7 cellular contexts compared by ENCODE assay signal in genomic region chr10:88879754-88880286, GRCh38. TPM values are rescaled to one million over a fixed set of nuclear protein-coding genes. Genes with fewer than 3 reads are reported as not detected.
A peak's percentile ranks its signal among the peaks of the same experiment; 100 is the strongest.
DNase-seq lines count a peak whose midpoint lies in the region; ATAC-seq lines count a peak whose summit lies in the region.

Gene STAMBPL1 (plus strand): TSS chr10:88880245. CDS start chr10:88901709, 21,464 bp downstream.

- H3K27me3 Mint-ChIP-seq in activated CD4-positive, alpha-beta T cell treated with anti-CD3 and anti-CD28 coated beads, Interleukin-2, amount 10 ng/mL, durations not matched to agents 7 days and 5 days: no peaks in the 10 kb centered on the region

- peaks cover 23 to 31% of the 10 kb centered on the region in 2 donors for H3K4me1 ChIP-seq in mucosa of rectum (ENCODE audit: control insufficient read depth in 2 of 2, insufficient read depth in 2 of 2, low read length in 2 of 2)

- H3K4me3 Mint-ChIP-seq in activated CD4-positive, alpha-beta T cell treated with anti-CD3 and anti-CD28 coated beads, Interleukin-2, amount 10 ng/mL, durations not matched to agents 7 days and 5 days: peak within 1 kb of the TSS; percentile 92

- POLR2A ChIA-PET in activated CD4-positive, alpha-beta T cell treated with anti-CD3 and anti-CD28 coated beads, Interleukin-2, amount 10 ng/mL, durations not matched to agents 7 days and 5 days (lab: Charles Lee): interaction anchor here (0.8 kb wide), 1 partner anchor 10 kb away, joined by 3 read pairs; no protein-coding TSS in a partner anchor

- peaks cover 15% of the 10 kb centered on the region for H3K9me3 Mint-ChIP-seq in activated CD4-positive, alpha-beta T cell treated with anti-CD3 and anti-CD28 coated beads, Interleukin-2, amount 10 ng/mL, durations not matched to agents 7 days and 5 days

- CTCF ChIA-PET in activated CD4-positive, alpha-beta T cell treated with anti-CD3 and anti-CD28 coated beads, Interleukin-2, amount 10 ng/mL, durations not matched to agents 7 days and 5 days (lab: Charles Lee): interaction anchor here (1.2 to 1.5 kb wide), 5 partner anchors 10 to 44 kb away, joined by 3 to 7 read pairs (median 5); no protein-coding TSS in a partner anchor

- peak within 1 kb of the TSS; percentile 93 to 98 for H3K27ac ChIP-seq in mucosa of rectum (ENCODE audit: low read depth in 2 of 2, low read length in 2 of 2)

- peaks cover 35% of the 10 kb centered on the region for H3K36me3 Mint-ChIP-seq in activated CD4-positive, alpha-beta T cell treated with anti-CD3 and anti-CD28 coated beads, Interleukin-2, amount 10 ng/mL, durations not matched to agents 7 days and 5 days (ENCODE audit: low read depth)

- DNase-seq in NCI-H146 (lab: John Stamatoyannopoulos, UW): peak; percentile 76
- peak; percentile 85 for DNase-seq in activated CD4-positive, alpha-beta T cell treated with anti-CD3 and anti-CD28 coated beads, Interleukin-2, amount 10 ng/mL, durations not matched to agents 7 days and 5 days
- peak; percentile 57 for DNase-seq in effector CD4-positive, alpha-beta T cell
- DNase-seq in stimulated activated CD8-positive, alpha-beta memory T cell treated with anti-CD3 and anti-CD28 coated beads, Interleukin-7, amount 100 ng/mL, for 4 hours (ENCODE audit: low read depth in 2 of 2): peak; percentile 50 to 66

- H3K4me1 Mint-ChIP-seq in activated CD4-positive, alpha-beta T cell treated with anti-CD3 and anti-CD28 coated beads, Interleukin-2, amount 10 ng/mL, durations not matched to agents 7 days and 5 days: peaks cover 69% of the 10 kb centered on the region

- H3K9me3 ChIP-seq in mucosa of rectum (ENCODE audit: control insufficient read depth in 2 of 2, low read length in 2 of 2): no peaks in the 10 kb centered on the region

- peak within 1 kb of the TSS; percentile 90 to 91 for H3K4me3 ChIP-seq in mucosa of rectum (ENCODE audit: low read length in 2 of 2)

- H3K27me3 ChIP-seq in mucosa of rectum (ENCODE audit: control insufficient read depth in 2 of 2, insufficient read depth in 2 of 2, low read length in 2 of 2): no peaks in the 10 kb centered on the region

- peak within 1 kb of the TSS; percentile 90 to 97 for H3K9ac ChIP-seq in mucosa of rectum (ENCODE audit: low read depth in 1 of 2, low read length in 2 of 2)

- peak within 1 kb of the TSS; percentile 96 for H3K27ac Mint-ChIP-seq in activated CD4-positive, alpha-beta T cell treated with anti-CD3 and anti-CD28 coated beads, Interleukin-2, amount 10 ng/mL, durations not matched to agents 7 days and 5 days

- ATAC-seq in GM18508 (IDR thresholded peaks at IDR 0.05; ENCODE audit: insufficient read depth, unreplicated experiment) (peak; percentile 23), HG02610 (IDR thresholded peaks at IDR 0.05; ENCODE audit: unreplicated experiment) (peak; percentile 60)

- no peaks in the 10 kb centered on the region for H3K36me3 ChIP-seq in mucosa of rectum (ENCODE audit: control insufficient read depth in 2 of 2, insufficient read depth in 2 of 2, low read length in 2 of 2)

RNA-seq across cellular contexts. Expression of gene STAMBPL1, which starts in this region (rescaled TPM):
- 10 to 100 TPM; 39.7 to 45.4 TPM for total RNA-seq in activated CD4-positive, alpha-beta T cell treated with anti-CD3 and anti-CD28 coated beads, Interleukin-2, amount 10 ng/mL, durations not matched to agents 7 days and 5 days

Comparison
In these comparisons a context has a peak if more than half of its experiments do, and no peak if none do; other contexts are left out.
1. Peak in every context shown above with its lines: DNase-seq, ATAC-seq, H3K4me3 ChIP-seq and H3K27ac ChIP-seq.